Comparison of ENCODE assay signal across 1 cellular context in genomic region chr3:72448375-72448823, GRCh38.
A peak's percentile ranks its signal among the peaks of the same experiment; 100 is the strongest.
TF ChIP-seq lines count a peak whose summit lies in the region.

No MANE protein-coding gene starts in this region.

TF ChIP-seq in K562, 482 proteins besides CTCF, POLR2A, EP300 and RAD21 (continued from another document):
- TF ChIP-seq, protein P1, sequence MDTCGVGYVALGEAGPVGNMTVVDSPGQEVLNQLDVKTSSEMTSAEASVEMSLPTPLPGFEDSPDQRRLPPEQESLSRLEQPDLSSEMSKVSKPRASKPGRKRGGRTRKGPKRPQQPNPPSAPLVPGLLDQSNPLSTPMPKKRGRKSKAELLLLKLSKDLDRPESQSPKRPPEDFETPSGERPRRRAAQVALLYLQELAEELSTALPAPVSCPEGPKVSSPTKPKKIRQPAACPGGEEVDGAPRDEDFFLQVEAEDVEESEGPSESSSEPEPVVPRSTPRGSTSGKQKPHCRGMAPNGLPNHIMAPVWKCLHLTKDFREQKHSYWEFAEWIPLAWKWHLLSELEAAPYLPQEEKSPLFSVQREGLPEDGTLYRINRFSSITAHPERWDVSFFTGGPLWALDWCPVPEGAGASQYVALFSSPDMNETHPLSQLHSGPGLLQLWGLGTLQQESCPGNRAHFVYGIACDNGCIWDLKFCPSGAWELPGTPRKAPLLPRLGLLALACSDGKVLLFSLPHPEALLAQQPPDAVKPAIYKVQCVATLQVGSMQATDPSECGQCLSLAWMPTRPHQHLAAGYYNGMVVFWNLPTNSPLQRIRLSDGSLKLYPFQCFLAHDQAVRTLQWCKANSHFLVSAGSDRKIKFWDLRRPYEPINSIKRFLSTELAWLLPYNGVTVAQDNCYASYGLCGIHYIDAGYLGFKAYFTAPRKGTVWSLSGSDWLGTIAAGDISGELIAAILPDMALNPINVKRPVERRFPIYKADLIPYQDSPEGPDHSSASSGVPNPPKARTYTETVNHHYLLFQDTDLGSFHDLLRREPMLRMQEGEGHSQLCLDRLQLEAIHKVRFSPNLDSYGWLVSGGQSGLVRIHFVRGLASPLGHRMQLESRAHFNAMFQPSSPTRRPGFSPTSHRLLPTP (IDR thresholded peaks at IDR 0.05; ENCODE audit: borderline replicate concordance, extremely low read depth, insufficient read length), result no peak
- TF ChIP-seq KAT2B (IDR thresholded peaks at IDR 0.05; ENCODE audit: low read depth, low read length) (no peak), SIN3B (IDR thresholded peaks at IDR 0.05; ENCODE audit: low read depth) (no peak), ZFX (CRISPR knock-in tag; IDR thresholded peaks at IDR 0.05) (peak; percentile 41; the same call in 1 of the 2 replicates), PTBP1 (IDR thresholded peaks at IDR 0.05; ENCODE audit: low read depth, low read length) (no peak), HDAC3 (IDR thresholded peaks at IDR 0.05; ENCODE audit: borderline replicate concordance, partially characterized antibody) (no peak), ZNF384 (IDR thresholded peaks at IDR 0.05; ENCODE audit: low read depth, low read length) (no peak), CBFA2T3 (IDR thresholded peaks at IDR 0.05) (0 out of 2 replicates have a peak, but pooled peaks have one; percentile 9), CREM (IDR thresholded peaks at IDR 0.05; ENCODE audit: low read depth) (no peak), SP2 (IDR thresholded peaks at IDR 0.05; ENCODE audit: extremely low read depth, low read depth, low read length, poor library complexity, severe bottlenecking) (no peak), ZNF77 (CRISPR knock-in tag; IDR thresholded peaks at IDR 0.05) (no peak), RBBP5 (IDR thresholded peaks at IDR 0.05; ENCODE audit: borderline replicate concordance, insufficient read depth, low read length, poor library complexity, severe bottlenecking) (no peak), CCNT2 (IDR thresholded peaks at IDR 0.05; ENCODE audit: borderline replicate concordance, extremely low read depth, insufficient read length, low read depth, low read length) (no peak), ID3 (CRISPR knock-in tag; IDR thresholded peaks at IDR 0.05) (no peak), ID3 (tag; IDR thresholded peaks at IDR 0.05) (0 out of 2 replicates have a peak, but pooled peaks have one; percentile 41), GMEB1 (CRISPR knock-in tag; IDR thresholded peaks at IDR 0.05) (no peak), HOXB6 (CRISPR knock-in tag; IDR thresholded peaks at IDR 0.05; ENCODE audit: borderline replicate concordance) (no peak), ZBTB11 (CRISPR knock-in tag; IDR thresholded peaks at IDR 0.05) (peak in 1 of 3 experiments; percentile 62; a peak in 1 of 6 replicates), ZNF184 (CRISPR knock-in tag; IDR thresholded peaks at IDR 0.05) (no peak), HDAC8 (tag; IDR thresholded peaks at IDR 0.05) (no peak), ZNF644 (tag; IDR thresholded peaks at IDR 0.05; ENCODE audit: low read depth) (peak; percentile 43), POLR2AphosphoS5 (IDR thresholded peaks at IDR 0.05; ENCODE audit: control insufficient read depth, insufficient read depth, low read depth, low read length) (no peak), SLC30A9 (CRISPR knock-in tag; IDR thresholded peaks at IDR 0.05) (no peak), ZNF197 (CRISPR knock-in tag; IDR thresholded peaks at IDR 0.05; ENCODE audit: low read depth) (no peak), ZNF551 (CRISPR knock-in tag; IDR thresholded peaks at IDR 0.05) (no peak)
- TF ChIP-seq, protein P2, sequence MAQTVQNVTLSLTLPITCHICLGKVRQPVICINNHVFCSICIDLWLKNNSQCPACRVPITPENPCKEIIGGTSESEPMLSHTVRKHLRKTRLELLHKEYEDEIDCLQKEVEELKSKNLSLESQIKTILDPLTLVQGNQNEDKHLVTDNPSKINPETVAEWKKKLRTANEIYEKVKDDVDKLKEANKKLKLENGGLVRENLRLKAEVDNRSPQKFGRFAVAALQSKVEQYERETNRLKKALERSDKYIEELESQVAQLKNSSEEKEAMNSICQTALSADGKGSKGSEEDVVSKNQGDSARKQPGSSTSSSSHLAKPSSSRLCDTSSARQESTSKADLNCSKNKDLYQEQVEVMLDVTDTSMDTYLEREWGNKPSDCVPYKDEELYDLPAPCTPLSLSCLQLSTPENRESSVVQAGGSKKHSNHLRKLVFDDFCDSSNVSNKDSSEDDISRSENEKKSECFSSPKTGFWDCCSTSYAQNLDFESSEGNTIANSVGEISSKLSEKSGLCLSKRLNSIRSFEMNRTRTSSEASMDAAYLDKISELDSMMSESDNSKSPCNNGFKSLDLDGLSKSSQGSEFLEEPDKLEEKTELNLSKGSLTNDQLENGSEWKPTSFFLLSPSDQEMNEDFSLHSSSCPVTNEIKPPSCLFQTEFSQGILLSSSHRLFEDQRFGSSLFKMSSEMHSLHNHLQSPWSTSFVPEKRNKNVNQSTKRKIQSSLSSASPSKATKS (CRISPR knock-in tag; IDR thresholded peaks at IDR 0.05), result no peak
- TF ChIP-seq, protein P3, sequence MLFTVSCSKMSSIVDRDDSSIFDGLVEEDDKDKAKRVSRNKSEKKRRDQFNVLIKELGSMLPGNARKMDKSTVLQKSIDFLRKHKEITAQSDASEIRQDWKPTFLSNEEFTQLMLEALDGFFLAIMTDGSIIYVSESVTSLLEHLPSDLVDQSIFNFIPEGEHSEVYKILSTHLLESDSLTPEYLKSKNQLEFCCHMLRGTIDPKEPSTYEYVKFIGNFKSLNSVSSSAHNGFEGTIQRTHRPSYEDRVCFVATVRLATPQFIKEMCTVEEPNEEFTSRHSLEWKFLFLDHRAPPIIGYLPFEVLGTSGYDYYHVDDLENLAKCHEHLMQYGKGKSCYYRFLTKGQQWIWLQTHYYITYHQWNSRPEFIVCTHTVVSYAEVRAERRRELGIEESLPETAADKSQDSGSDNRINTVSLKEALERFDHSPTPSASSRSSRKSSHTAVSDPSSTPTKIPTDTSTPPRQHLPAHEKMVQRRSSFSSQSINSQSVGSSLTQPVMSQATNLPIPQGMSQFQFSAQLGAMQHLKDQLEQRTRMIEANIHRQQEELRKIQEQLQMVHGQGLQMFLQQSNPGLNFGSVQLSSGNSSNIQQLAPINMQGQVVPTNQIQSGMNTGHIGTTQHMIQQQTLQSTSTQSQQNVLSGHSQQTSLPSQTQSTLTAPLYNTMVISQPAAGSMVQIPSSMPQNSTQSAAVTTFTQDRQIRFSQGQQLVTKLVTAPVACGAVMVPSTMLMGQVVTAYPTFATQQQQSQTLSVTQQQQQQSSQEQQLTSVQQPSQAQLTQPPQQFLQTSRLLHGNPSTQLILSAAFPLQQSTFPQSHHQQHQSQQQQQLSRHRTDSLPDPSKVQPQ (CRISPR knock-in tag; IDR thresholded peaks at IDR 0.05; ENCODE audit: borderline replicate concordance), result no peak
- TF ChIP-seq, protein P4, sequence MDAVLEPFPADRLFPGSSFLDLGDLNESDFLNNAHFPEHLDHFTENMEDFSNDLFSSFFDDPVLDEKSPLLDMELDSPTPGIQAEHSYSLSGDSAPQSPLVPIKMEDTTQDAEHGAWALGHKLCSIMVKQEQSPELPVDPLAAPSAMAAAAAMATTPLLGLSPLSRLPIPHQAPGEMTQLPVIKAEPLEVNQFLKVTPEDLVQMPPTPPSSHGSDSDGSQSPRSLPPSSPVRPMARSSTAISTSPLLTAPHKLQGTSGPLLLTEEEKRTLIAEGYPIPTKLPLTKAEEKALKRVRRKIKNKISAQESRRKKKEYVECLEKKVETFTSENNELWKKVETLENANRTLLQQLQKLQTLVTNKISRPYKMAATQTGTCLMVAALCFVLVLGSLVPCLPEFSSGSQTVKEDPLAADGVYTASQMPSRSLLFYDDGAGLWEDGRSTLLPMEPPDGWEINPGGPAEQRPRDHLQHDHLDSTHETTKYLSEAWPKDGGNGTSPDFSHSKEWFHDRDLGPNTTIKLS (IDR thresholded peaks at IDR 0.05; ENCODE audit: borderline replicate concordance, low read depth), result no peak
- TF ChIP-seq, protein P5, sequence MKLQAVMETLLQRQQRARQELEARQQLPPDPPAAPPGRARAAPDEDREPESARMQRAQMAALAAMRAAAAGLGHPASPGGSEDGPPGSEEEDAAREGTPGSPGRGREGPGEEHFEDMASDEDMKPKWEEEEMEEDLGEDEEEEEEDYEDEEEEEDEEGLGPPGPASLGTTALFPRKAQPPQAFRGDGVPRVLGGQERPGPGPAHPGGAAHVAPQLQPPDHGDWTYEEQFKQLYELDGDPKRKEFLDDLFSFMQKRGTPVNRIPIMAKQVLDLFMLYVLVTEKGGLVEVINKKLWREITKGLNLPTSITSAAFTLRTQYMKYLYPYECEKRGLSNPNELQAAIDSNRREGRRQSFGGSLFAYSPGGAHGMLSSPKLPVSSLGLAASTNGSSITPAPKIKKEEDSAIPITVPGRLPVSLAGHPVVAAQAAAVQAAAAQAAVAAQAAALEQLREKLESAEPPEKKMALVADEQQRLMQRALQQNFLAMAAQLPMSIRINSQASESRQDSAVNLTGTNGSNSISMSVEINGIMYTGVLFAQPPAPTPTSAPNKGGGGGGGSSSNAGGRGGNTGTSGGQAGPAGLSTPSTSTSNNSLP (IDR thresholded peaks at IDR 0.05; ENCODE audit: borderline replicate concordance, low read depth, low read length), result no peak
